Comparison of ENCODE assay signal across 8 cellular contexts in the genomic region with DNA sequence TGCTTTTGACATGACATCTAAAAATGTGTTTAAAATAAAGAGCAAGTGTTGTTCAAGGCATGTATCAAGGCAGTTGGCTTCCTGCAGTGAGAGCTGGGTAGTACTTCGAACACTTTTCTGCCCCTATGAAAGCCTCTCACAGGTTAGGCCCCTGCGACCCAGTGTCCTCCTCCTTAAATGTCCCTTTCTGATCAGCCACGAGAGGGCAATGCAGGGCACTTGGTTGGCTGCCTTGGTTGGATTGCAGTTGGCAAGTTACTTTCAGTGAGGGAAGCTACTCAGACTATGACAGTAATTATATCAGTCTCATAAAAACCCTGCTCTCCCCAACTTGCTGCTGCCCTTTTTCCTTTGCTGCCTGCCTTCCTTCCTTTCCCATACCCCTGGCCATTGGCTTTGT.
DNase-seq lines count a peak whose midpoint lies in the region; ATAC-seq and TF ChIP-seq lines count a peak whose summit lies in the region.

No MANE protein-coding gene starts in this region.

- H3K18ac ChIP-seq in neuronal stem cell (ENCODE audit: low read length) = no peak overlapping the region

- no peak overlapping the region for H2BK12ac ChIP-seq in neuronal stem cell (ENCODE audit: low read length)

- POLR2A ChIA-PET in BJ (lab: Charles Lee) = no interaction called here

- DNase-seq in BJ (ENCODE audit: low read depth) (no peak), HK-2 (ENCODE audit: unreplicated experiment) (peak; percentile 2), heart left ventricle (peak in 3 of 5 donors; percentile 35 to 52 (median 41)), upper lobe of right lung (no peak), neuronal stem cell (ENCODE audit: low spot score) (no peak)

- CTCF ChIA-PET in BJ (lab: Yijun Ruan, JAX) = interaction anchor here (1.1 to 4.8 kb wide), 3 partner anchors 10 to 221 kb away, joined by 5 to 23 read pairs (median 15); no protein-coding TSS in a partner anchor

- no peaks in the 10 kb centered on the region for H3K9me3 ChIP-seq in OCI-LY3 (ENCODE audit: insufficient read depth, low read length)
- no peaks in the 10 kb centered on the region for H3K9me3 ChIP-seq in heart left ventricle
- no peaks in the 10 kb centered on the region for H3K9me3 ChIP-seq in upper lobe of right lung
- H3K9me3 ChIP-seq in neuronal stem cell (replicated peaks in 1 of 2; ENCODE audit: control insufficient read depth in 2 of 2, insufficient read depth in 1 of 2, low read depth in 1 of 2, low read length in 2 of 2) = no peaks in the 10 kb centered on the region

- no peak overlapping the region for H3K4ac ChIP-seq in neuronal stem cell (ENCODE audit: low read length)

- intact Hi-C loops in heart left ventricle (cut with DNase I) (loop anchor here in 8 of 10 donors (1.0 to 10.0 kb wide), 6 partner anchors 198 to 948 kb away; no protein-coding TSS in a partner anchor), upper lobe of right lung (cut with DNase I) (no loop called here)

- H3K27me3 ChIP-seq in BJ (ENCODE audit: control insufficient read depth, insufficient read depth, low read length) (no peaks in the 10 kb centered on the region), OCI-LY3 (ENCODE audit: low read depth, low read length) (peaks cover 24% of the 10 kb centered on the region), heart left ventricle (peaks cover 0 to 9% (median 0%) of the 10 kb centered on the region in 9 donors), upper lobe of right lung (peaks cover 6% of the 10 kb centered on the region), neuronal stem cell (ENCODE audit: control insufficient read depth in 3 of 3, insufficient read depth in 3 of 3, low read depth in 1 of 3, low read length in 3 of 3) (no peaks in the 10 kb centered on the region)

- 25 to 34% (median 28%) methylated on average over 3 of the region's 3 CpGs for WGBS in heart left ventricle, 4 donors
- WGBS in neuronal stem cell (ENCODE audit: extremely low coverage in 2 of 2, insufficient read length in 2 of 2, insufficient replicate concordance in 1 of 2), 2 donors = no CpG with 5 or more reads among the region's 3 CpGs

- no peak for TF ChIP-seq POLR2A in heart left ventricle (IDR thresholded peaks at IDR 0.05)

- H3K36me3 ChIP-seq in BJ (ENCODE audit: control insufficient read depth, insufficient read depth, low read length) = no peaks in the 10 kb centered on the region
- no peaks in the 10 kb centered on the region for H3K36me3 ChIP-seq in OCI-LY3 (replicated peaks; ENCODE audit: low read depth, low read length)
- H3K36me3 ChIP-seq in heart left ventricle = no peaks in the 10 kb centered on the region
- no peaks in the 10 kb centered on the region for H3K36me3 ChIP-seq in upper lobe of right lung
- H3K36me3 ChIP-seq in neuronal stem cell (replicated peaks in 1 of 2; ENCODE audit: control insufficient read depth in 2 of 2, insufficient read depth in 2 of 2, low read length in 2 of 2) = no peaks in the 10 kb centered on the region

- H3K4me2 ChIP-seq in OCI-LY3 (ENCODE audit: low read length) = no peak overlapping the region
- no peak overlapping the region for H3K4me2 ChIP-seq in neuronal stem cell (ENCODE audit: insufficient read depth, low read length, poor library complexity, severe bottlenecking)

- no peak overlapping the region for H2AK5ac ChIP-seq in neuronal stem cell (ENCODE audit: low read depth, low read length)

- no peaks in the 10 kb centered on the region for H3K79me1 ChIP-seq in neuronal stem cell (ENCODE audit: low read depth, low read length)

- H3K4me3 ChIP-seq in BJ (ENCODE audit: low read depth, low read length) (no peak overlapping the region), OCI-LY3 (ENCODE audit: low read length) (no peak overlapping the region), heart left ventricle (no peak overlapping the region), upper lobe of right lung (no peak overlapping the region), neuronal stem cell (ENCODE audit: low read length in 2 of 2) (no peak overlapping the region)

- no peak overlapping the region for H4K91ac ChIP-seq in neuronal stem cell (ENCODE audit: low read depth, low read length, poor library complexity)

- no peaks in the 10 kb centered on the region for H4K20me1 ChIP-seq in OCI-LY3 (ENCODE audit: insufficient read depth, low read length)

- H3K79me2 ChIP-seq in OCI-LY3 (ENCODE audit: low read length) = no peaks in the 10 kb centered on the region

- H4K8ac ChIP-seq in neuronal stem cell (ENCODE audit: low read depth, low read length) = no peak overlapping the region

- ATAC-seq in heart left ventricle (peak; percentile 44 to 70 (median 66)), upper lobe of right lung (peak; percentile 69), HG03439 (IDR thresholded peaks at IDR 0.05; ENCODE audit: unreplicated experiment) (no peak), GM21360 (IDR thresholded peaks at IDR 0.05; ENCODE audit: unreplicated experiment) (no peak)

- peak; percentile 28; the same call in 1 of the 2 replicates for TF ChIP-seq CTCF in BJ (IDR thresholded peaks at IDR 0.05; ENCODE audit: insufficient read depth, low read depth, low read length)
- TF ChIP-seq CTCF in OCI-LY3 (IDR thresholded peaks at IDR 0.05; ENCODE audit: low read depth, low read length) = peak; percentile 50
- peak; percentile 25 to 57 (median 45) for TF ChIP-seq CTCF in heart left ventricle (IDR thresholded peaks at IDR 0.05)
- TF ChIP-seq CTCF in upper lobe of right lung (IDR thresholded peaks at IDR 0.05) = peak; percentile 46

- H3K23ac ChIP-seq in neuronal stem cell (ENCODE audit: low read depth, low read length, poor library complexity) = no peak overlapping the region

- no peak overlapping the region for H2BK5ac ChIP-seq in neuronal stem cell (ENCODE audit: low read length)

- no peak overlapping the region for H2BK120ac ChIP-seq in neuronal stem cell (ENCODE audit: low read depth, low read length)

- H3K4me1 ChIP-seq in OCI-LY3 (ENCODE audit: low read length) (no peaks in the 10 kb centered on the region), heart left ventricle (peaks cover 0 to 17% (median 0%) of the 10 kb centered on the region in 12 donors), upper lobe of right lung (no peaks in the 10 kb centered on the region), neuronal stem cell (ENCODE audit: control insufficient read depth in 2 of 2, insufficient read depth in 1 of 2, low read depth in 1 of 2, low read length in 2 of 2) (peaks cover 0 to 9% of the 10 kb centered on the region in 2 donors)

- H3K9ac ChIP-seq in OCI-LY3 (ENCODE audit: low read length) (no peak overlapping the region), neuronal stem cell (ENCODE audit: low read depth, low read length, poor library complexity) (no peak overlapping the region)

- no peak overlapping the region for H3K14ac ChIP-seq in neuronal stem cell (ENCODE audit: low read length)

- H3K27ac ChIP-seq in OCI-LY3 (ENCODE audit: low read length) = no peak overlapping the region
- H3K27ac ChIP-seq in heart left ventricle = no peak overlapping the region
- H3K27ac ChIP-seq in upper lobe of right lung = no peak overlapping the region
- H3K27ac ChIP-seq in neuronal stem cell (replicated peaks; ENCODE audit: low read length) = no peak overlapping the region

- H2BK15ac ChIP-seq in neuronal stem cell (ENCODE audit: low read length) = no peak overlapping the region

- no peak overlapping the region for H2AFZ ChIP-seq in OCI-LY3 (ENCODE audit: low read depth, low read length)
- H2AFZ ChIP-seq in neuronal stem cell (ENCODE audit: low read length) = no peak overlapping the region

Comparison
In these comparisons a context has a peak if more than half of its experiments do, and no peak if none do; other contexts are left out.
1. DNase-seq: peak in HK-2 (single experiment) and heart left ventricle (3 of 5); none in BJ (single experiment), upper lobe of right lung (single experiment) and neuronal stem cell (single experiment).
2. ATAC-seq: peak in heart left ventricle (4 of 4) and upper lobe of right lung (single experiment); none in HG03439 (single experiment) and GM21360 (single experiment).
3. Peak in every context shown above with its lines, with median percentiles within 50 percentile points of each other: CTCF ChIP-seq.